Comparison of ENCODE assay signal across 22 cellular contexts in genomic region chr13:24985102-24985501, GRCh38.
DNase-seq lines count a peak whose midpoint lies in the region; ATAC-seq and TF ChIP-seq lines count a peak whose summit lies in the region.
"Had no signal": no experiment of that assay in that cellular context is flagged by ENCODE, and none has a peak within 500 bp of the region (broad histone marks: within the 10 kb centered on the region; RNA-seq: fewer than 3 reads in every experiment).

No MANE protein-coding gene starts in this region.

- no peak overlapping the region for H4K8ac ChIP-seq in mesendoderm (ENCODE audit: low read depth, low read length)

- H3K4me1 Mint-ChIP-seq in GM23338, result peaks cover 33% of the 10 kb centered on the region
- H3K4me1 Mint-ChIP-seq in T-helper 2 cell treated with Interferon-gamma antibody and Interleukin-4, amounts not matched to agents 5 μg/mL and 100 μg/mL, for 36 hours (ENCODE audit: low read depth), result no peaks in the 10 kb centered on the region
- H3K4me1 Mint-ChIP-seq: activated T-helper 17 cell treated with anti-CD3 and anti-CD28 coated beads, Interleukin-2, amount 50 U/mL, for 72 hours had no signal

- no peak overlapping the region for H3K9ac ChIP-seq in mesendoderm (ENCODE audit: low read length)

- no peaks in the 10 kb centered on the region for H4K20me1 ChIP-seq in GM23338 (replicated peaks; ENCODE audit: insufficient read depth)

- H3K4me2 ChIP-seq in GM23338 (no peak overlapping the region), mesendoderm (ENCODE audit: low read length) (no peak overlapping the region)

- TF ChIP-seq CTCF in GM06990 (IDR thresholded peaks at IDR 0.05; ENCODE audit: insufficient read depth, low read length, poor library complexity, severe bottlenecking) (peak; percentile 18), GM23338 (conservative IDR thresholded peaks at IDR 0.05; ENCODE audit: low read depth in 2 of 2) (peak; percentile 36 to 65), WERI-Rb-1 (IDR thresholded peaks at IDR 0.05; ENCODE audit: low read depth, low read length) (peak; percentile 87)

- peaks cover 7% of the 10 kb centered on the region for H3K4me1 ChIP-seq in GM23338 (ENCODE audit: insufficient read depth)
- H3K4me1 ChIP-seq in mesendoderm (ENCODE audit: control insufficient read depth, low read depth, low read length), result peaks cover 1% of the 10 kb centered on the region
- H3K4me1 ChIP-seq: psoas muscle had no signal

- no peaks in the 10 kb centered on the region for H3K9me2 ChIP-seq in GM23338 (ENCODE audit: insufficient read depth)

- H3K36me3 ChIP-seq in GM06990 (ENCODE audit: control insufficient read depth, insufficient read depth, low read length) (no peaks in the 10 kb centered on the region), GM23338 (ENCODE audit: insufficient read depth) (no peaks in the 10 kb centered on the region), WERI-Rb-1 (no peaks in the 10 kb centered on the region), mesendoderm (ENCODE audit: control insufficient read depth, insufficient read depth, low read length) (no peaks in the 10 kb centered on the region)
- H3K36me3 ChIP-seq: tibial artery had no signal

- H2BK15ac ChIP-seq in mesendoderm (replicated peaks; ENCODE audit: low read depth), result no peak overlapping the region

- H3K9me3 ChIP-seq in WERI-Rb-1 (ENCODE audit: severe bottlenecking), result no peaks in the 10 kb centered on the region
- H3K9me3 ChIP-seq: mucosa of descending colon, psoas muscle, tibial artery had no signal

- no peak overlapping the region for H2AK5ac ChIP-seq in mesendoderm (ENCODE audit: low read length)

- no peak overlapping the region for H4K5ac ChIP-seq in mesendoderm (ENCODE audit: low read length)

- H3K4me3 Mint-ChIP-seq in GM23338, result no peak overlapping the region
- H3K4me3 Mint-ChIP-seq in T-helper 2 cell treated with Interferon-gamma antibody and Interleukin-4, amounts not matched to agents 5 μg/mL and 100 μg/mL, for 36 hours, result no peak overlapping the region
- H3K4me3 Mint-ChIP-seq: activated T-helper 17 cell treated with anti-CD3 and anti-CD28 coated beads, Interleukin-2, amount 50 U/mL, for 72 hours; brain; effector memory CD8-positive, alpha-beta T cell; neural crest cell had no signal

- no peak overlapping the region for H2BK120ac ChIP-seq in mesendoderm (ENCODE audit: low read depth, low read length)

- H3K18ac ChIP-seq in mesendoderm (ENCODE audit: low read length), result no peak overlapping the region

- DNase-seq in GM06990 (ENCODE audit: extremely low read depth, insufficient read length), result no peak
- peak; percentile 50 for DNase-seq in GM23338 (ENCODE audit: low spot score)
- peak; percentile 68 for DNase-seq in WERI-Rb-1
- DNase-seq in mesendoderm, result peak; percentile 85
- no peak for DNase-seq in T-helper 2 cell treated with Interferon-gamma antibody and Interleukin-4, amounts not matched to agents 5 μg/mL and 100 μg/mL, for 36 hours (ENCODE audit: low spot score)
- DNase-seq in activated gamma-delta T cell (lab: John Stamatoyannopoulos, UW), result no peak
- no peak for DNase-seq in ureter (ENCODE audit: low spot score)
- DNase-seq: activated CD4-positive, alpha-beta T cell treated with anti-CD3 and anti-CD28 coated beads for 1 hour; effector memory CD8-positive, alpha-beta T cell; GOT3; KG1; mucosa of descending colon; NCI-H1092 treated with DMSO at 0.1 percent for 48 hours; NCI-H2029; psoas muscle; stimulated activated CD4-positive, alpha-beta T cell treated with anti-CD3 and anti-CD28 coated beads, Interleukin-2, amount 100 ng/mL, for 24 hours; stimulated activated naive CD4-positive, alpha-beta T cell treated with Interleukin-2 at 50 U/mL for 16 hours; tibial artery had no signal

- no peak overlapping the region for H2AFZ ChIP-seq in GM23338

- H3K4ac ChIP-seq in mesendoderm (ENCODE audit: low read depth, low read length), result no peak overlapping the region

- H3K79me1 ChIP-seq in mesendoderm (ENCODE audit: low read length), result no peaks in the 10 kb centered on the region

- H3K27me3 Mint-ChIP-seq in GM23338 (ENCODE audit: insufficient read depth, low read depth, poor library complexity), result peaks cover 5% of the 10 kb centered on the region
- peaks cover 38% of the 10 kb centered on the region for H3K27me3 Mint-ChIP-seq in T-helper 2 cell treated with Interferon-gamma antibody and Interleukin-4, amounts not matched to agents 5 μg/mL and 100 μg/mL, for 36 hours (ENCODE audit: low read depth)

- no peak overlapping the region for H3K4me3 ChIP-seq in GM06990 (replicated peaks; ENCODE audit: low read depth, low read length)
- no peak overlapping the region for H3K4me3 ChIP-seq in GM23338
- H3K4me3 ChIP-seq in WERI-Rb-1 (ENCODE audit: low read depth, low read length), result no peak overlapping the region
- H3K4me3 ChIP-seq in mesendoderm (ENCODE audit: low read length), result no peak overlapping the region
- H3K4me3 ChIP-seq: mucosa of descending colon, psoas muscle, tibial artery had no signal

- H3K79me2 ChIP-seq in GM23338 (replicated peaks; ENCODE audit: insufficient read depth), result no peaks in the 10 kb centered on the region
- no peaks in the 10 kb centered on the region for H3K79me2 ChIP-seq in mesendoderm (ENCODE audit: control insufficient read depth, insufficient read depth, low read length)

- H3K23ac ChIP-seq in mesendoderm (ENCODE audit: low read length), result no peak overlapping the region

- no peak overlapping the region for H3K27ac Mint-ChIP-seq in GM23338
- H3K27ac Mint-ChIP-seq in T-helper 2 cell treated with Interferon-gamma antibody and Interleukin-4, amounts not matched to agents 5 μg/mL and 100 μg/mL, for 36 hours, result no peak overlapping the region
- H3K27ac Mint-ChIP-seq: activated T-helper 17 cell treated with anti-CD3 and anti-CD28 coated beads, Interleukin-2, amount 50 U/mL, for 72 hours; brain; effector memory CD8-positive, alpha-beta T cell had no signal

- no peak overlapping the region for H3K56ac ChIP-seq in mesendoderm (ENCODE audit: low read length)

- no peaks in the 10 kb centered on the region; the same call in 2 of the 3 replicates for H3K9me3 Mint-ChIP-seq in GM23338
- no peaks in the 10 kb centered on the region for H3K9me3 Mint-ChIP-seq in T-helper 2 cell treated with Interferon-gamma antibody and Interleukin-4, amounts not matched to agents 5 μg/mL and 100 μg/mL, for 36 hours
- H3K9me3 Mint-ChIP-seq: activated T-helper 17 cell treated with anti-CD3 and anti-CD28 coated beads, Interleukin-2, amount 50 U/mL, for 72 hours; effector memory CD8-positive, alpha-beta T cell; neural crest cell had no signal

- H3K27me3 ChIP-seq in GM06990 (replicated peaks; ENCODE audit: control insufficient read depth, insufficient read depth, low read length) (no peaks in the 10 kb centered on the region; the same call in none of the 2 replicates), GM23338 (ENCODE audit: insufficient read depth) (no peaks in the 10 kb centered on the region), WERI-Rb-1 (ENCODE audit: insufficient read depth, low read depth, severe bottlenecking) (no peaks in the 10 kb centered on the region), mesendoderm (ENCODE audit: insufficient read depth, low read length, poor library complexity) (no peaks in the 10 kb centered on the region)

- WGBS in mesendoderm (ENCODE audit: extremely low coverage, insufficient coverage, low lambda C conversion rate), result no CpG with 5 or more reads among the region's 5 CpGs

- peak; percentile 40 for ATAC-seq in GM23338
- ATAC-seq: activated T-helper 17 cell treated with anti-CD3 and anti-CD28 coated beads, Interleukin-2, amount 50 U/mL, for 72 hours; effector memory CD8-positive, alpha-beta T cell; mucosa of descending colon; psoas muscle had no signal

- H3F3A ChIP-seq in GM23338 (replicated peaks; ENCODE audit: low read depth), result no peaks in the 10 kb centered on the region

- H3K27ac ChIP-seq in GM23338 (ENCODE audit: low read depth), result no peak overlapping the region
- H3K27ac ChIP-seq in WERI-Rb-1, result no peak overlapping the region
- no peak overlapping the region for H3K27ac ChIP-seq in mesendoderm (ENCODE audit: low read depth, low read length)
- H3K27ac ChIP-seq: psoas muscle, RWPE1, tibial artery had no signal

- H2BK5ac ChIP-seq in mesendoderm (ENCODE audit: low read length), result no peak overlapping the region

- no peaks in the 10 kb centered on the region for H3K36me3 Mint-ChIP-seq in GM23338 (ENCODE audit: low read depth)
- no peaks in the 10 kb centered on the region for H3K36me3 Mint-ChIP-seq in T-helper 2 cell treated with Interferon-gamma antibody and Interleukin-4, amounts not matched to agents 5 μg/mL and 100 μg/mL, for 36 hours (ENCODE audit: low read depth)
- H3K36me3 Mint-ChIP-seq: brain had no signal

TF ChIP-seq in GM23338, 12 proteins besides CTCF, POLR2A, EP300 and RAD21 (continues in another document):
- no peak for TF ChIP-seq ETS1 (IDR thresholded peaks at IDR 0.05)

Comparison
In these comparisons a context has a peak if more than half of its experiments do, and no peak if none do; other contexts are left out.
1. DNase-seq: peak in GM23338 (single experiment), WERI-Rb-1 (single experiment) and mesendoderm (single experiment); none in GM06990 (single experiment), T-helper 2 cell treated with Interferon-gamma antibody and Interleukin-4, amounts not matched to agents 5 μg/mL and 100 μg/mL, for 36 hours (single experiment), activated gamma-delta T cell (single experiment) and ureter (single experiment).
2. CTCF ChIP-seq: peak in every context shown above with its lines; median percentile 87 in WERI-Rb-1; 50 in GM23338; 18 in GM06990.